In the genomic region with DNA sequence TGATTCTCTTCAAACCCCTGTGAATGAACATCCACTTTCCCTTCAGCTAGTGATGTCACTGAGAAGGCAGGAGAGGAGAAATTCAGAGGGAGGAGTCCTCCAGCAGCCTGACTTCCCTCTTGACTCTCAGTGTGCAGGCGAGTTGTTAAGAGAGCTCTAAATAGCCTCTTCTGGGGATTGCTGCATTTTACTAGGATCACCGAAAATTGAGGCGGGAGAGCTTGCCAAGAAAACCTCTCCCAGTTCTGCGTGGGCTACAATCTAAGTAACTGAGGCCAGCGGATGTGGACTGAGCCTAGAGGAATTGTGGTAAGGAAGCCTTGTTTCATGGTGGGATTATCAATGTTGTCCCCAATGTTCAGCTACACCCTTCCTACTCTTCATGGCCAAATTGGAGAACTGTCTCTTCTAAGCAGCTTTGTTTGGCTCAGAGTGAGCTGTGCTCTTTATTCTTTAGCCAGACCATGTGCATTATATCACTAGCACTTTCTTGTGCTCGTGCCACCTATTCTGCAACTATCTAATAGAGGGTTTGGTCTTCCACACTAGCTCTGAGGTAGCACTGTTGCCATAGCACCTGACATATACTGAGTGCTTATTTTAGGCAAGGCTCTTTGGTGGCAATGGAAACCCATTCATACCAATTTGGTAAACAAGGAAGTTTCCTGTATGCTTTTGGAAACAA, we compare ENCODE assay signal across 15 cellular contexts.
DNase-seq lines count a peak whose midpoint lies in the region; ATAC-seq and TF ChIP-seq lines count a peak whose summit lies in the region.
"Had no signal": no experiment of that assay in that cellular context is flagged by ENCODE, and none has a peak within 500 bp of the region (broad histone marks: within the 10 kb centered on the region; RNA-seq: fewer than 3 reads in every experiment).

No MANE protein-coding gene starts in this region.

- H3K27ac ChIP-seq in coronary artery (peak overlapping the region; percentile 25 to 75), mesendoderm (ENCODE audit: low read depth, low read length) (peak overlapping the region; percentile 7), upper lobe of left lung (no peak overlapping the region)
- H3K27ac ChIP-seq: A549, colonic mucosa, PC-9 had no signal

- no peak overlapping the region for H3K4me3 Mint-ChIP-seq in natural killer cell
- H3K4me3 Mint-ChIP-seq: naive B cell; stimulated activated naive B cell treated with anti-CD40 and anti-IgM and Interleukin-4, amounts not matched to agents 10 μg/mL and 1 μg/mL and 100 μg/mL, for 72 hours had no signal

- WGBS in mesendoderm (ENCODE audit: extremely low coverage, insufficient coverage, low lambda C conversion rate), result no CpG with 5 or more reads among the region's 6 CpGs
- 54 to 71% methylated on average over 6 of the region's 6 CpGs for WGBS in upper lobe of left lung, 2 donors

- H3K9ac ChIP-seq in mesendoderm (ENCODE audit: low read length), result no peak overlapping the region

- H3K36me3 ChIP-seq in mesendoderm (ENCODE audit: control insufficient read depth, insufficient read depth, low read length) (no peaks in the 10 kb centered on the region), upper lobe of left lung (no peaks in the 10 kb centered on the region)
- H3K36me3 ChIP-seq: colonic mucosa had no signal

- H3K4ac ChIP-seq in mesendoderm (ENCODE audit: low read depth, low read length), result peak overlapping the region; percentile 81

- no peaks in the 10 kb centered on the region for H3K9me3 ChIP-seq in upper lobe of left lung
- H3K9me3 ChIP-seq: A549, colonic mucosa had no signal

- intact Hi-C loops in natural killer cell (cut with micrococcal nuclease), result no loop called here

- H3K4me1 ChIP-seq in mesendoderm (ENCODE audit: control insufficient read depth, low read depth, low read length) (peaks cover 22% of the 10 kb centered on the region), upper lobe of left lung (peaks cover 10 to 24% (median 16%) of the 10 kb centered on the region in 4 donors)
- H3K4me1 ChIP-seq: colonic mucosa had no signal

- peak overlapping the region; percentile 34 for H3K18ac ChIP-seq in mesendoderm (ENCODE audit: low read length)

- H3K79me2 ChIP-seq in mesendoderm (ENCODE audit: control insufficient read depth, insufficient read depth, low read length), result no peaks in the 10 kb centered on the region

- no peak overlapping the region for H4K5ac ChIP-seq in mesendoderm (ENCODE audit: low read length)

- no peak overlapping the region for H3K4me2 ChIP-seq in mesendoderm (ENCODE audit: low read length)
- H3K4me2 ChIP-seq: A549, PC-9 had no signal

- H3K4me3 ChIP-seq in coronary artery (peak overlapping the region; percentile 0), mesendoderm (ENCODE audit: low read length) (no peak overlapping the region), upper lobe of left lung (no peak overlapping the region)
- H3K4me3 ChIP-seq: A549, colonic mucosa, PC-9 had no signal

- no peak overlapping the region for H3K23ac ChIP-seq in mesendoderm (ENCODE audit: low read length)

- peak; percentile 14 for DNase-seq in NCI-H345 (lab: John Stamatoyannopoulos, UW)
- DNase-seq in NCI-H345 treated with DMSO at 0.1 percent for 48 hours (lab: John Stamatoyannopoulos, UW; ENCODE audit: unreplicated experiment), result no peak
- DNase-seq in coronary artery (ENCODE audit: low spot score), result peak; percentile 67
- DNase-seq in mesendoderm, result peak; percentile 74
- no peak for DNase-seq in upper lobe of left lung
- DNase-seq in SIG-M5 treated with dmso at 0.1 percent for 504 hours (lab: John Stamatoyannopoulos, UW; ENCODE audit: unreplicated experiment), result no peak
- no peak for DNase-seq in natural killer cell
- DNase-seq in NCI-H2171 (lab: John Stamatoyannopoulos, UW), result no peak
- DNase-seq: activated effector memory CD4-positive, alpha-beta T cell treated with Interleukin-2 at 50 U/mL for 16 hours; colonic mucosa; naive B cell; NCI-H1436 treated with DMSO at 0.1 percent for 48 hours; PC-9; stimulated activated naive B cell treated with anti-CD40 and anti-IgM and Interleukin-4, amounts not matched to agents 10 μg/mL and 1 μg/mL and 100 μg/mL, for 72 hours had no signal

- no peak for TF ChIP-seq EP300 in upper lobe of left lung (IDR thresholded peaks at IDR 0.05)

- no peak for TF ChIP-seq POLR2A in upper lobe of left lung (IDR thresholded peaks at IDR 0.05)

- no peak overlapping the region for H2BK15ac ChIP-seq in mesendoderm (replicated peaks; ENCODE audit: low read depth)

- H4K8ac ChIP-seq in mesendoderm (ENCODE audit: low read depth, low read length), result no peak overlapping the region

- H2BK5ac ChIP-seq in mesendoderm (ENCODE audit: low read length), result no peak overlapping the region

- peak overlapping the region; percentile 11 for H3K56ac ChIP-seq in mesendoderm (ENCODE audit: low read length)

- no peaks in the 10 kb centered on the region for H3K4me1 Mint-ChIP-seq in natural killer cell

- H3K27me3 ChIP-seq in mesendoderm (ENCODE audit: insufficient read depth, low read length, poor library complexity), result no peaks in the 10 kb centered on the region
- H3K27me3 ChIP-seq in upper lobe of left lung, result no peaks in the 10 kb centered on the region
- H3K27me3 ChIP-seq: colonic mucosa had no signal

- H2AK5ac ChIP-seq in mesendoderm (ENCODE audit: low read length), result peak overlapping the region; percentile 0

- H3K79me1 ChIP-seq in mesendoderm (ENCODE audit: low read length), result no peaks in the 10 kb centered on the region

- H2BK120ac ChIP-seq in mesendoderm (ENCODE audit: low read depth, low read length), result no peak overlapping the region

- no peak overlapping the region for H3K27ac Mint-ChIP-seq in natural killer cell
- H3K27ac Mint-ChIP-seq: stimulated activated naive B cell treated with anti-CD40 and anti-IgM and Interleukin-4, amounts not matched to agents 10 μg/mL and 1 μg/mL and 100 μg/mL, for 72 hours had no signal

- peak; percentile 41 to 87 for ATAC-seq in upper lobe of left lung (ENCODE audit: low FRiP score in 2 of 2)
- ATAC-seq in natural killer cell, result no peak
- ATAC-seq: A549; stimulated activated naive B cell treated with anti-CD40 and anti-IgM and Interleukin-4, amounts not matched to agents 10 μg/mL and 1 μg/mL and 100 μg/mL, for 72 hours had no signal

- TF ChIP-seq CTCF in coronary artery (IDR thresholded peaks at IDR 0.05) (no peak), upper lobe of left lung (IDR thresholded peaks at IDR 0.05) (no peak), natural killer cell (IDR thresholded peaks at IDR 0.05) (no peak)

- no peaks in the 10 kb centered on the region for H3K36me3 Mint-ChIP-seq in natural killer cell
- H3K36me3 Mint-ChIP-seq: naive B cell; stimulated activated naive B cell treated with anti-CD40 and anti-IgM and Interleukin-4, amounts not matched to agents 10 μg/mL and 1 μg/mL and 100 μg/mL, for 72 hours had no signal

- H3K27me3 Mint-ChIP-seq in natural killer cell (ENCODE audit: low read depth in 2 of 2), result peaks cover 12 to 14% of the 10 kb centered on the region in 2 donors

- no peaks in the 10 kb centered on the region for H3K9me3 Mint-ChIP-seq in natural killer cell
- H3K9me3 Mint-ChIP-seq: naive B cell; stimulated activated naive B cell treated with anti-CD40 and anti-IgM and Interleukin-4, amounts not matched to agents 10 μg/mL and 1 μg/mL and 100 μg/mL, for 72 hours had no signal

Comparison
In these comparisons a context has a peak if more than half of its experiments do, and no peak if none do; other contexts are left out.
1. DNase-seq: peak in NCI-H345 (single experiment), coronary artery (single experiment) and mesendoderm (single experiment); none in NCI-H345 treated with DMSO at 0.1 percent for 48 hours (single experiment), upper lobe of left lung (0 of 2), SIG-M5 treated with dmso at 0.1 percent for 504 hours (single experiment), natural killer cell (single experiment) and NCI-H2171 (single experiment).
2. H3K27ac ChIP-seq: peak in coronary artery (2 of 2) and mesendoderm (single experiment); none in upper lobe of left lung (0 of 4).
3. ATAC-seq: peak in upper lobe of left lung (2 of 2); none in natural killer cell (0 of 3).